In the genomic region with DNA sequence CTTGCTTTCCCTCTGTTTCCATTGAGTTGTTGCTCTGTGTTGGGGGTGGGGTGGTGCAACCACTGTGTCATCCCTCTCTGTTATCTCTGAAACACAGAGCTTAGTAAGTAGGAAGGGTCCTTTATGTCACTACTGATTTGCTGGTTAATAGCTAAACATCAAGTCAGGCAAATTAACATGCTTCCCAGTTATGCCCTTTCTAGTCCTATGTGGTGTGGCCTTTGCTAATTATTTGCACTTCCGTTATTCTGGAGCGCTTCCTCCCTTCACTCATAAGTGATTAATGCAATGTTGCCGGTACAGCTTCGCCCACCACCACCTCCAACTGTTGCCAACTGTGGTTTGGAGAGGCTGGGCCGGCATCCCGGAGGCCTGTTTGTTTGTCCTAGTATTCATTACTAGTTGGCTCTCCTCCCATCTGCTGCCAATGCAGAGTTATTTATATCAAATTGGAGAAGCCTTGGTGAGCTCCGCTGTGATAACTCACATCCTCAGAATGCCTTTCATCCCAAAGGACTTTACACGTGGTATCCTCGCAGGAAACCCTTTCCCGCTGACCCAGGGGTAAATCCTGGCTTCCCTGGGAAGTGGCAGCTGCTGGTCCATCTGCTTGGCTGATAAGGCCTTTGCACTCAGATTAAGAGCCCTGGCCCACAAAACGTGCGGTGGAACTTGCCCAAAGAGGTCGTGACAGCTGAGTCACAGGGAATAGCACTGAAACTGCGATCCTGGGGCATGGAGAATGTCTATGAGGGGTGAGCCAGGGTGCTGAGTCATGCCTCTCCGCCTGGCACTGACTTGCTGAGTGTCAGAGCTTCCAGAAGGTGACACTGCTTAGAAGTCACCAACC, we compare ENCODE assay signal across 7 cellular contexts.
DNase-seq lines count a peak whose midpoint lies in the region; ATAC-seq and TF ChIP-seq lines count a peak whose summit lies in the region.

No MANE protein-coding gene starts in this region.

- H3K56ac ChIP-seq in H9 (ENCODE audit: insufficient read length, low read depth, low read length): no peak overlapping the region

- H3K4me3 Mint-ChIP-seq in H9: no peak overlapping the region

- WGBS in H9 (ENCODE audit: extremely low coverage, insufficient read length, low lambda C conversion rate): no CpG with 5 or more reads among the region's 15 CpGs

- H3K36me3 ChIP-seq in breast epithelium (no peaks in the 10 kb centered on the region), uterus (no peaks in the 10 kb centered on the region)

- no peak overlapping the region for H2BK5ac ChIP-seq in H9 (ENCODE audit: insufficient read length, low read length)

- no peak overlapping the region for H3K9ac ChIP-seq in H9 (ENCODE audit: extremely low read depth, insufficient read length, low read length)

- no peak overlapping the region for H2BK12ac ChIP-seq in H9 (ENCODE audit: insufficient read length, low read depth, low read length)

- H3K23ac ChIP-seq in H9 (ENCODE audit: insufficient read length, low read depth, low read length): no peak overlapping the region

- H4K8ac ChIP-seq in H9 (replicated peaks; ENCODE audit: insufficient read length, low read depth, low read length): no peak overlapping the region

- no peak overlapping the region for H2AK5ac ChIP-seq in H9 (ENCODE audit: insufficient read length, low read length)

- H3K9me3 ChIP-seq in H9 (ENCODE audit: control insufficient read depth, low read depth, low read length) (no peaks in the 10 kb centered on the region), breast epithelium (no peaks in the 10 kb centered on the region), uterus (no peaks in the 10 kb centered on the region)

- no peaks in the 10 kb centered on the region for H3K27me3 Mint-ChIP-seq in H9 (ENCODE audit: low read depth)

- peaks cover 5% of the 10 kb centered on the region; the same call in 1 of the 2 replicates for H3K4me1 ChIP-seq in H9 (ENCODE audit: insufficient read depth, low read length)
- peaks cover 0 to 11% of the 10 kb centered on the region in 2 donors for H3K4me1 ChIP-seq in breast epithelium
- H3K4me1 ChIP-seq in uterus: no peaks in the 10 kb centered on the region

- no peak for TF ChIP-seq POLR2A in breast epithelium (IDR thresholded peaks at IDR 0.05)
- no peak for TF ChIP-seq POLR2A in uterus (IDR thresholded peaks at IDR 0.05)

- no peak overlapping the region for H2BK15ac ChIP-seq in H9 (ENCODE audit: low read depth, low read length)

- H3K27ac Mint-ChIP-seq in H9: peak overlapping the region in 2 of 3 experiments; percentile 17 to 63; a peak in 2 of 7 replicates

- no peaks in the 10 kb centered on the region for H3K27me3 ChIP-seq in H9 (ENCODE audit: insufficient read depth, low read length)
- no peaks in the 10 kb centered on the region for H3K27me3 ChIP-seq in breast epithelium
- H3K27me3 ChIP-seq in uterus: no peaks in the 10 kb centered on the region

- H3K4me2 ChIP-seq in H9 (ENCODE audit: insufficient read depth, insufficient read length, low read length): no peak overlapping the region

- H3K14ac ChIP-seq in H9 (ENCODE audit: insufficient read depth, low read length): no peak overlapping the region

- H3K27ac ChIP-seq in H9 (ENCODE audit: insufficient read length, low read depth, low read length): no peak overlapping the region
- peak overlapping the region; percentile 38 to 65 for H3K27ac ChIP-seq in breast epithelium
- H3K27ac ChIP-seq in uterus: peak overlapping the region in 1 of 2 donors; percentile 13

- H3K36me3 Mint-ChIP-seq in H9 (ENCODE audit: insufficient read depth in 1 of 3, low read depth in 3 of 3): peaks cover 0 to 4% (median 0%) of the 10 kb centered on the region in 3 experiments; a peak in 2 of 7 replicates

- no peaks in the 10 kb centered on the region for H3K23me2 ChIP-seq in H9 (ENCODE audit: insufficient read length, low read depth, low read length, poor library complexity, severe bottlenecking)

- no peaks in the 10 kb centered on the region for H3K79me2 ChIP-seq in H9 (ENCODE audit: insufficient read depth, low read length)

- H3K4ac ChIP-seq in H9 (ENCODE audit: low read depth, low read length): no peak overlapping the region

- no peak overlapping the region for H2BK120ac ChIP-seq in H9 (ENCODE audit: low read depth, low read length, poor library complexity, severe bottlenecking)

- no peak overlapping the region for H2AFZ ChIP-seq in H9 (ENCODE audit: low read length)

- H3K4me3 ChIP-seq in breast epithelium (peak overlapping the region in 1 of 3 donors; percentile 4), uterus (no peak overlapping the region)

- H4K91ac ChIP-seq in H9 (ENCODE audit: insufficient read length, low read depth, low read length): no peak overlapping the region

- no peak for DNase-seq in H9
- peak; percentile 86 for DNase-seq in NCI-H524 treated with DMSO at 0.1 percent for 48 hours (lab: John Stamatoyannopoulos, UW)
- DNase-seq in breast epithelium (ENCODE audit: low spot score in 2 of 2): peak; percentile 38 to 52
- DNase-seq in left colon: no peak
- DNase-seq in uterus: peak; percentile 35 to 72

- no peaks in the 10 kb centered on the region for H3K79me1 ChIP-seq in H9 (ENCODE audit: insufficient read depth, low read depth, low read length, poor library complexity, severe bottlenecking)

- H3K4me1 Mint-ChIP-seq in H9: peaks cover 19 to 21% of the 10 kb centered on the region in 2 experiments

- intact Hi-C loops in breast epithelium (cut with DNase I; ENCODE audit: low total_unique reads) (no loop called here), left colon (cut with DNase I, micrococcal nuclease) (no loop called here), uterus (cut with DNase I; ENCODE audit: low total_unique reads) (no loop called here)

- no peak overlapping the region for H2BK20ac ChIP-seq in H9 (ENCODE audit: low read depth, low read length, poor library complexity, severe bottlenecking)

- H3T11ph ChIP-seq in H9 (ENCODE audit: low read length): no peak overlapping the region

- H4K20me1 ChIP-seq in H9 (ENCODE audit: control insufficient read depth, insufficient read depth, insufficient read length): no peaks in the 10 kb centered on the region

- TF ChIP-seq CTCF in H9 (conservative IDR thresholded peaks at IDR 0.05) (no peak), breast epithelium (IDR thresholded peaks at IDR 0.05) (no peak), uterus (IDR thresholded peaks at IDR 0.05) (no peak)

- H3K9me3 Mint-ChIP-seq in H9: no peaks in the 10 kb centered on the region

- H4K5ac ChIP-seq in H9 (ENCODE audit: insufficient read length, low read depth, low read length): no peak overlapping the region

- H3K18ac ChIP-seq in H9 (ENCODE audit: insufficient read length, low read depth, low read length): no peak overlapping the region

- ATAC-seq in left colon (peak; percentile 38), HG02870 (IDR thresholded peaks at IDR 0.05; ENCODE audit: unreplicated experiment) (no peak), GM18867 (IDR thresholded peaks at IDR 0.05; ENCODE audit: unreplicated experiment) (no peak)

Comparison
In these comparisons a context has a peak if more than half of its experiments do, and no peak if none do; other contexts are left out.
1. DNase-seq: peak in NCI-H524 treated with DMSO at 0.1 percent for 48 hours (single experiment), breast epithelium (2 of 2) and uterus (2 of 2); none in H9 (single experiment) and left colon (0 of 2).